ENCODE assay signal across 9 cellular contexts in the genomic region with DNA sequence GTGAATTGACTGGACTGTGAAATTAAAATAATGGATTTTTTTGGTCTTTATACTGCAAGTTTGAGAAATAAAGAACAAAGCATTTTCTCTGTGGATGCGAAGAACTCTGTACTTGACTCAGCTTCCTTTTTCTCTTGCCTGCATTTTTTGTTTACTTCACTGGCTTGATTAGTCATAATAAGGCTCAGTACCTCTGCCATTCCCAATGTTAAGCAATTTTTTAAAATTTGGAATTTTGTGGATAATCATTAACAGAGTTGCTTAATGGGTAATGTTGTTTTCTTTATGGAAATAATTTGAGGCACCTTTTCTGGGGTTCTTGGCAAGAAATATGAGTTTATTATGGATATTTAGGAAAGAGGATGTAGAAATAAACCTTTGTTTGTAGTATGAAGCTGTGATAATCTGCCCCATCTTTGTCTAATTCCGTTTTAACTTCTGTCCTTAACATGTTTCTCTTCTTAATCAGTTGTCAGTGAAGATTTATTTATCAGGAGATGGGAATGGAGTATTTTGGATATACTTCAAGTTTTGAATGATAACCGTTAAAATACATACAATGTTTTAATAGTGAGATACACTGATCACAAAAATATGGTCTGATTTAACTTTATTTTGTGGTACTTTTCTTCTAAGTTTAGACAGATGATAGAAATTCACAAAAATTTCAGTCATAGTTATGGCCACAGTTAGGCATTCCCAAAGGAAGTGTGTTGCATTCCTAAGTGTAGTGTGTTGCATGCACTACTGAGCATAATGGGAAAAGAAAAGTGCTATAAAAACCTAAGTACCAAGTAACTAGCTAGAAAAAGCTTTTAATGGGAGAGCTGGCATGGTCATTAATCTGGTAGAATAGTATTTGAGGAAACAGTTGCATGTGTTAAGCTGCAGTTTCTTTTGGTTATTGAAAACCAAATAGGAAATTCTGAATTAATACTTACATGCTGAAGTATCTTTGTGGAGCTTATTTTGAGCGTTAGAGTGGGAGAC. TPM values are rescaled to one million over a fixed set of nuclear protein-coding genes. Genes with fewer than 3 reads are reported as not detected.
DNase-seq lines count a peak whose midpoint lies in the region; ATAC-seq and TF ChIP-seq lines count a peak whose summit lies in the region.
"Had no signal": no experiment of that assay in that cellular context is flagged by ENCODE, and none has a peak within 500 bp of the region (broad histone marks: within the 10 kb centered on the region; RNA-seq: fewer than 3 reads in every experiment).

No MANE protein-coding gene starts in this region.

- no peaks in the 10 kb centered on the region for H3K27me3 Mint-ChIP-seq in activated CD8-positive, alpha-beta memory T cell treated with anti-CD3 and anti-CD28 coated beads, Interleukin-2, amount 10 ng/mL, durations not matched to agents 7 days and 5 days

- peaks cover 83% of the 10 kb centered on the region for H3K79me2 ChIP-seq in fibroblast of lung (ENCODE audit: control insufficient read depth, insufficient read depth, low read length)
- peaks cover 96% of the 10 kb centered on the region for H3K79me2 ChIP-seq in smooth muscle cell (ENCODE audit: low read depth)

- H3K4me1 ChIP-seq in SJSA1 (replicated peaks) (peaks cover 25% of the 10 kb centered on the region), fibroblast of lung (ENCODE audit: control insufficient read depth, extremely low read depth, insufficient read depth, low read length) (peaks cover 9% of the 10 kb centered on the region), smooth muscle cell (ENCODE audit: low read depth) (peaks cover 17% of the 10 kb centered on the region)

- H4K20me1 ChIP-seq in fibroblast of lung (ENCODE audit: control insufficient read depth, extremely low read depth, insufficient read depth, low read length) (peaks cover 2% of the 10 kb centered on the region), smooth muscle cell (ENCODE audit: low read depth) (peaks cover 91% of the 10 kb centered on the region)

- CTCF ChIA-PET in activated CD8-positive, alpha-beta memory T cell treated with anti-CD3 and anti-CD28 coated beads, Interleukin-2, amount 10 ng/mL, durations not matched to agents 7 days and 5 days (lab: Charles Lee), result interaction anchor here (0.9 to 3.1 kb wide), 10 partner anchors 11 to 205 kb away, joined by 3 to 12 read pairs (median 3); a partner anchor contains a TSS

- H2AFZ ChIP-seq in fibroblast of lung (ENCODE audit: low read length) (no peak overlapping the region), smooth muscle cell (ENCODE audit: low read depth) (no peak overlapping the region)

- H3K9me3 ChIP-seq in SJSA1 (replicated peaks) (no peaks in the 10 kb centered on the region), fibroblast of lung (ENCODE audit: control insufficient read depth, insufficient read depth, low read depth, low read length) (no peaks in the 10 kb centered on the region), smooth muscle cell (replicated peaks; ENCODE audit: low read depth) (no peaks in the 10 kb centered on the region)
- H3K9me3 ChIP-seq: heart right ventricle had no signal

- peak overlapping the region; percentile 88 for H3K4me2 ChIP-seq in fibroblast of lung (ENCODE audit: extremely low read depth, insufficient read depth, low read length)
- peak overlapping the region; percentile 60 for H3K4me2 ChIP-seq in smooth muscle cell

- peak; percentile 61 for ATAC-seq in activated CD8-positive, alpha-beta memory T cell treated with anti-CD3 and anti-CD28 coated beads, Interleukin-2, amount 10 ng/mL, durations not matched to agents 7 days and 5 days

- peaks cover 7% of the 10 kb centered on the region for H3F3A ChIP-seq in smooth muscle cell (ENCODE audit: low read depth)

- H3K36me3 Mint-ChIP-seq in activated CD8-positive, alpha-beta memory T cell treated with anti-CD3 and anti-CD28 coated beads, Interleukin-2, amount 10 ng/mL, durations not matched to agents 7 days and 5 days, result peaks cover 12% of the 10 kb centered on the region

- H3K9me3 Mint-ChIP-seq in activated CD8-positive, alpha-beta memory T cell treated with anti-CD3 and anti-CD28 coated beads, Interleukin-2, amount 10 ng/mL, durations not matched to agents 7 days and 5 days (ENCODE audit: low read depth), result no peaks in the 10 kb centered on the region

- peak overlapping the region; percentile 65 for H3K4me3 Mint-ChIP-seq in activated CD8-positive, alpha-beta memory T cell treated with anti-CD3 and anti-CD28 coated beads, Interleukin-2, amount 10 ng/mL, durations not matched to agents 7 days and 5 days

- H3K4me1 Mint-ChIP-seq in activated CD8-positive, alpha-beta memory T cell treated with anti-CD3 and anti-CD28 coated beads, Interleukin-2, amount 10 ng/mL, durations not matched to agents 7 days and 5 days, result peaks cover 58% of the 10 kb centered on the region

- H3K36me3 ChIP-seq in SJSA1, result no peaks in the 10 kb centered on the region
- H3K36me3 ChIP-seq in fibroblast of lung (ENCODE audit: control insufficient read depth, insufficient read depth, low read length), result no peaks in the 10 kb centered on the region
- H3K36me3 ChIP-seq in smooth muscle cell (ENCODE audit: low read depth), result no peaks in the 10 kb centered on the region
- H3K36me3 ChIP-seq: heart right ventricle had no signal

- no peaks in the 10 kb centered on the region for H3K27me3 ChIP-seq in SJSA1 (replicated peaks)
- no peaks in the 10 kb centered on the region for H3K27me3 ChIP-seq in fibroblast of lung (ENCODE audit: control insufficient read depth, insufficient read depth, low read length)
- no peaks in the 10 kb centered on the region for H3K27me3 ChIP-seq in smooth muscle cell (ENCODE audit: low read depth)
- H3K27me3 ChIP-seq: heart right ventricle had no signal

- H3K9ac ChIP-seq in fibroblast of lung (ENCODE audit: insufficient read depth, low read length) (no peak overlapping the region), smooth muscle cell (ENCODE audit: low read depth) (peak overlapping the region; percentile 3)

- DNase-seq in activated CD8-positive, alpha-beta memory T cell treated with anti-CD3 and anti-CD28 coated beads, Interleukin-2, amount 10 ng/mL, durations not matched to agents 7 days and 5 days, result no peak
- DNase-seq in activated CD8-positive, alpha-beta memory T cell treated with anti-CD3 and anti-CD28 coated beads, Interleukin-2, amount 50 U/mL, for 4 hours, result no peak
- DNase-seq in SJSA1 (ENCODE audit: low read depth in 1 of 2, low spot score in 2 of 2) (peak in 1 of 2 experiments; percentile 60), fibroblast of lung (ENCODE audit: low read depth in 2 of 2) (peak; percentile 57 to 84), smooth muscle cell (lab: John Stamatoyannopoulos, UW; ENCODE audit: unreplicated experiment) (no peak), inferior parietal cortex (ENCODE audit: extremely low spot score) (no peak), T-helper 9 cell (no peak), GDM1 (lab: John Stamatoyannopoulos, UW) (no peak)
- DNase-seq: heart right ventricle had no signal

- 36% methylated on average over 4 of the region's 4 CpGs for WGBS in smooth muscle cell (ENCODE audit: low lambda C conversion rate)

- TF ChIP-seq CTCF in fibroblast of lung (conservative IDR thresholded peaks at IDR 0.05 in 1 of 2, IDR thresholded peaks at IDR 0.05 in 1 of 2; ENCODE audit: low read depth in 1 of 2, low read length in 2 of 2) (no peak), smooth muscle cell (IDR thresholded peaks at IDR 0.05; ENCODE audit: borderline replicate concordance, insufficient read depth, poor library complexity, severe bottlenecking) (no peak)

- H3K27ac Mint-ChIP-seq in activated CD8-positive, alpha-beta memory T cell treated with anti-CD3 and anti-CD28 coated beads, Interleukin-2, amount 10 ng/mL, durations not matched to agents 7 days and 5 days, result peak overlapping the region; percentile 72

- H3K4me3 ChIP-seq in SJSA1, result peak overlapping the region; percentile 19
- peak overlapping the region in 3 of 4 experiments; percentile 7 to 24 (median 16) for H3K4me3 ChIP-seq in fibroblast of lung (replicated peaks in 1 of 4; ENCODE audit: control extremely low read depth in 1 of 4, insufficient read depth in 1 of 4, low read depth in 3 of 4, low read length in 4 of 4)
- no peak overlapping the region for H3K4me3 ChIP-seq in smooth muscle cell

- H3K27ac ChIP-seq in SJSA1 (peak overlapping the region; percentile 15), fibroblast of lung (ENCODE audit: insufficient read depth, low read length) (peak overlapping the region; percentile 50), smooth muscle cell (ENCODE audit: low read depth) (peak overlapping the region; percentile 80)

RNA-seq across cellular contexts. Expression of a gene that starts 27.7 kb away (rescaled TPM):
- total RNA-seq in activated CD8-positive, alpha-beta memory T cell treated with anti-CD3 and anti-CD28 coated beads, Interleukin-2, amount 10 ng/mL, durations not matched to agents 7 days and 5 days, result 100 to 1,000 TPM; 199 to 211 TPM
- total RNA-seq in SJSA1 (2014; rRNA removed; shearing (Covaris generic)), result 18.5 and 55.3 TPM in 2 replicates
- 67.3 and 130 TPM in 2 replicates for total RNA-seq in fibroblast of lung
- polyA plus RNA-seq in fibroblast of lung, result 38.5 and 60.3 TPM in 2 replicates
- 46.8 and 47.8 TPM in 2 replicates for polyA plus RNA-seq in fibroblast of lung (2012)
- polyA minus RNA-seq in fibroblast of lung (ENCODE audit: low replicate concordance), result 132 and 258 TPM in 2 replicates
- total RNA-seq in smooth muscle cell, result 95.0 and 104 TPM in 2 replicates
- polyA plus RNA-seq in smooth muscle cell, result 42.2 and 62.5 TPM in 2 replicates

Comparison
In these comparisons a context has a peak if more than half of its experiments do, and no peak if none do; other contexts are left out.
1. DNase-seq: peak in fibroblast of lung (2 of 2); none in activated CD8-positive, alpha-beta memory T cell treated with anti-CD3 and anti-CD28 coated beads, Interleukin-2, amount 10 ng/mL, durations not matched to agents 7 days and 5 days (single experiment), activated CD8-positive, alpha-beta memory T cell treated with anti-CD3 and anti-CD28 coated beads, Interleukin-2, amount 50 U/mL, for 4 hours (single experiment), smooth muscle cell (single experiment), inferior parietal cortex (single experiment), T-helper 9 cell (single experiment) and GDM1 (single experiment).
2. H3K27ac ChIP-seq: peak in every context shown above with its lines; median percentile 80 in smooth muscle cell; 50 in fibroblast of lung; 15 in SJSA1.